Comparison of ENCODE assay signal across 11 cellular contexts in the genomic region with DNA sequence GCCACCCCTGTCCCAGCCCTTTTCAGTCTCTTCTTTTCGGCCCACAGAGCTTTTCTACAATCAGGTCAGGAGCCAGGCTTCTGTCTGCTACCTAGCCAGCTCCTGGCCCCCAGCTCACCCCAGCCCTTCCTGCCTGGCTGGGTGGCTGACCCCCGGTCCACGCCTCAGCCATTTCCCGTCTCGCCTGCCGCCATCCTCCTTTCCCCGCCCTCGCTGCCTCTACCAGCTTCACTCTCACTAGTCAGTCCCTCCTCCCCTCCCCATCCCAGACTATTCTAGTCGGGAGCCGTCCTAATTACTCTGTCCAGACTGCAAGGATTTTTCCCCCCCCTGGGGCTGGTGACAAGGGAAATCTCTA. TPM values are rescaled to one million over a fixed set of nuclear protein-coding genes. Genes with fewer than 3 reads are reported as not detected.
DNase-seq lines count a peak whose midpoint lies in the region; ATAC-seq and TF ChIP-seq lines count a peak whose summit lies in the region.
"Had no signal": no experiment of that assay in that cellular context is flagged by ENCODE, and none has a peak within 500 bp of the region (broad histone marks: within the 10 kb centered on the region; RNA-seq: fewer than 3 reads in every experiment).

No MANE protein-coding gene starts in this region.

- no peak for TF ChIP-seq EP300 in upper lobe of left lung (IDR thresholded peaks at IDR 0.05)

- H3K27ac ChIP-seq in heart left ventricle = peak overlapping the region in 4 of 12 donors; percentile 10 to 56 (median 20)
- no peak overlapping the region for H3K27ac ChIP-seq in mesenchymal stem cell (ENCODE audit: low read length, poor library complexity, severe bottlenecking)
- peak overlapping the region in 1 of 4 donors; percentile 1 for H3K27ac ChIP-seq in upper lobe of left lung

- H4K91ac ChIP-seq in mesenchymal stem cell (ENCODE audit: low read length) = no peak overlapping the region

- 7 to 15% (median 11%) methylated on average over 10 of the region's 10 CpGs for WGBS in heart left ventricle, 4 donors
- 16% methylated on average over 10 of the region's 10 CpGs for WGBS in mesenchymal stem cell
- 2 to 12% methylated on average over 10 of the region's 10 CpGs for WGBS in upper lobe of left lung, 2 donors

- TF ChIP-seq POLR2A in heart left ventricle (IDR thresholded peaks at IDR 0.05) (no peak), upper lobe of left lung (IDR thresholded peaks at IDR 0.05) (no peak)

- no peaks in the 10 kb centered on the region for H3K9me3 ChIP-seq in heart left ventricle
- H3K9me3 ChIP-seq in mesenchymal stem cell (ENCODE audit: control insufficient read depth, low read length) = no peaks in the 10 kb centered on the region
- H3K9me3 ChIP-seq in upper lobe of left lung = no peaks in the 10 kb centered on the region

- no peak overlapping the region for H2AFZ ChIP-seq in mesenchymal stem cell (ENCODE audit: low read depth, low read length)

- H3K27me3 ChIP-seq in heart left ventricle = peaks cover 0 to 62% (median 35%) of the 10 kb centered on the region in 9 donors
- H3K27me3 ChIP-seq in mesenchymal stem cell (ENCODE audit: control insufficient read depth in 1 of 2, insufficient read depth in 1 of 2, low read length in 2 of 2) = peaks cover 66 to 70% of the 10 kb centered on the region in 2 experiments
- H3K27me3 ChIP-seq in upper lobe of left lung = peaks cover 0 to 53% (median 27%) of the 10 kb centered on the region in 4 donors

- intact Hi-C loops in heart left ventricle (cut with DNase I) = loop anchor here in 1 of 10 donors (2.0 kb wide), 1 partner anchor 35 kb away; no protein-coding TSS in a partner anchor
- intact Hi-C loops in Right ventricle myocardium inferior (cut with DNase I) = no loop called here

- TF ChIP-seq CTCF in heart left ventricle (IDR thresholded peaks at IDR 0.05) (no peak), upper lobe of left lung (IDR thresholded peaks at IDR 0.05) (no peak)

- H4K8ac ChIP-seq in mesenchymal stem cell (ENCODE audit: low read length) = no peak overlapping the region

- no peak overlapping the region for H3K4ac ChIP-seq in mesenchymal stem cell (ENCODE audit: low read depth in 1 of 2, low read length in 2 of 2)

- no peak overlapping the region for H2BK120ac ChIP-seq in mesenchymal stem cell (ENCODE audit: low read depth, low read length)

- no peak overlapping the region for H2BK15ac ChIP-seq in mesenchymal stem cell (ENCODE audit: low read depth, poor library complexity, severe bottlenecking)

- no peak overlapping the region for H3K18ac ChIP-seq in mesenchymal stem cell (ENCODE audit: low read depth in 1 of 2, low read length in 2 of 2)

- H2AK5ac ChIP-seq in mesenchymal stem cell (ENCODE audit: low read length, severe bottlenecking) = no peak overlapping the region

- H3K36me3 ChIP-seq in heart left ventricle (peaks cover 0 to 32% (median 26%) of the 10 kb centered on the region in 9 donors), mesenchymal stem cell (ENCODE audit: control insufficient read depth in 1 of 2, insufficient read depth in 2 of 2, low read depth in 1 of 2, low read length in 2 of 2) (peaks cover 17 to 24% of the 10 kb centered on the region in 2 experiments), upper lobe of left lung (peaks cover 0 to 22% (median 13%) of the 10 kb centered on the region in 4 donors)

- no peak overlapping the region for H3K9ac ChIP-seq in mesenchymal stem cell (ENCODE audit: low read length)

- no peak overlapping the region for H3K14ac ChIP-seq in mesenchymal stem cell (ENCODE audit: low read length in 2 of 2)

- H2BK12ac ChIP-seq in mesenchymal stem cell (ENCODE audit: low read length in 2 of 2) = no peak overlapping the region

- ATAC-seq in heart left ventricle (peak in 3 of 4 donors; percentile 5 to 54 (median 13)), Right ventricle myocardium inferior (no peak), upper lobe of left lung (ENCODE audit: low FRiP score in 2 of 2) (no peak), HG02763 (IDR thresholded peaks at IDR 0.05; ENCODE audit: unreplicated experiment) (no peak), GM21576 (IDR thresholded peaks at IDR 0.05; ENCODE audit: unreplicated experiment) (no peak)

- peak in 4 of 5 donors; percentile 47 to 58 (median 52) for DNase-seq in heart left ventricle
- no peak for DNase-seq in Right ventricle myocardium inferior (ENCODE audit: missing footprints)
- peak; percentile 42 for DNase-seq in dermis blood vessel endothelial cell
- no peak for DNase-seq in mesenchymal stem cell
- DNase-seq in upper lobe of left lung = no peak
- no peak for DNase-seq in NCI-H128 (lab: John Stamatoyannopoulos, UW; ENCODE audit: unreplicated experiment)
- DNase-seq: mammary epithelial cell, NCI-H345 had no signal

- H3K4me1 ChIP-seq in heart left ventricle (peaks cover 10 to 65% (median 50%) of the 10 kb centered on the region in 12 donors), mesenchymal stem cell (ENCODE audit: control insufficient read depth, insufficient read depth, low read depth, low read length) (peaks cover 33% of the 10 kb centered on the region), upper lobe of left lung (peaks cover 57 to 64% (median 61%) of the 10 kb centered on the region in 4 donors)

- peak overlapping the region; percentile 60 for H3K4me2 ChIP-seq in mesenchymal stem cell (ENCODE audit: low read length, poor library complexity, severe bottlenecking)

- H2BK5ac ChIP-seq in mesenchymal stem cell (ENCODE audit: low read depth, low read length, poor library complexity, severe bottlenecking) = no peak overlapping the region

- H3K79me1 ChIP-seq in mesenchymal stem cell (replicated peaks; ENCODE audit: low read length, poor library complexity, severe bottlenecking) = no peaks in the 10 kb centered on the region

- peak overlapping the region in 1 of 2 experiments; percentile 32 for H3K23ac ChIP-seq in mesenchymal stem cell (ENCODE audit: low read length in 2 of 2)

- H3K4me3 ChIP-seq in heart left ventricle (peak overlapping the region in 11 of 12 donors; percentile 2 to 52 (median 39)), mesenchymal stem cell (ENCODE audit: insufficient read depth in 1 of 2, low read depth in 1 of 2, low read length in 2 of 2) (peak overlapping the region; percentile 16 to 53), upper lobe of left lung (peak overlapping the region in 3 of 4 donors; percentile 31 to 46 (median 36))

RNA-seq across cellular contexts. Expression of gene DHH, which starts 0.9 kb away (rescaled TPM):
- total RNA-seq in heart left ventricle (1 to 10 TPM in 1 of 9 donors, under 1 TPM in 8; 0.34 to 1.5 (median 0.76) TPM), Right ventricle myocardium inferior (0.87 TPM), dermis blood vessel endothelial cell (1.2 and 3.7 TPM in 2 replicates), upper lobe of left lung (1 to 10 TPM in 2 of 6 donors, under 1 TPM in 3, not detected in 1; 0.39 to 3.1 (median 0.76) TPM)
- 1 to 10 TPM in 1 of 2 donors, under 1 TPM in 1; 0.38 to 1.0 TPM for polyA plus RNA-seq in heart left ventricle
- 0.03 TPM for polyA plus RNA-seq in mesenchymal stem cell (2013, experiment 1 of 2)
- not detected for polyA plus RNA-seq in mesenchymal stem cell (2013, experiment 2 of 2)
- polyA plus RNA-seq: mammary epithelial cell had no signal

RNA-seq across cellular contexts. Expression of gene LMBR1L, which starts 16.9 kb away (rescaled TPM):
- total RNA-seq in heart left ventricle (10 to 100 TPM; 10.4 to 43.5 (median 27.9) TPM), Right ventricle myocardium inferior (26.3 TPM), dermis blood vessel endothelial cell (101 and 122 TPM in 2 replicates), upper lobe of left lung (100 to 1,000 TPM in 1 of 6 donors, 10 to 100 TPM in 5; 20.4 to 108 (median 57.7) TPM)
- polyA plus RNA-seq in heart left ventricle = 10 to 100 TPM; 17.2 to 23.7 TPM
- polyA plus RNA-seq in mesenchymal stem cell (2013, experiment 1 of 2) = 33.9 TPM
- 30.6 TPM for polyA plus RNA-seq in mesenchymal stem cell (2013, experiment 2 of 2)

RNA-seq across cellular contexts. Expression of gene RHEBL1, which starts 23.9 kb away (rescaled TPM):
- total RNA-seq in heart left ventricle (1 to 10 TPM in 2 of 9 donors, under 1 TPM in 2, not detected in 5; 0.19 to 2.0 (median 0.72) TPM), Right ventricle myocardium inferior (0.41 TPM), dermis blood vessel endothelial cell (1.2 and 2.0 TPM in 2 replicates), upper lobe of left lung (1 to 10 TPM in 2 of 6 donors, under 1 TPM in 2, not detected in 2; 0.97 to 1.4 (median 1.2) TPM)
- under 1 TPM; 0.37 to 0.50 TPM for polyA plus RNA-seq in heart left ventricle
- 0.83 TPM for polyA plus RNA-seq in mesenchymal stem cell (2013, experiment 1 of 2)
- polyA plus RNA-seq in mesenchymal stem cell (2013, experiment 2 of 2) = 0.86 TPM
- total RNA-seq: urinary bladder had no signal

RNA-seq across cellular contexts. Expression of gene KMT2D, which starts 33.1 kb away (rescaled TPM):
- total RNA-seq in heart left ventricle (10 to 100 TPM; 32.5 to 82.7 (median 55.6) TPM), Right ventricle myocardium inferior (33.5 TPM), dermis blood vessel endothelial cell (41.2 and 99.0 TPM in 2 replicates), upper lobe of left lung (100 to 1,000 TPM in 5 of 6 donors, 10 to 100 TPM in 1; 91.5 to 250 (median 112) TPM)
- polyA plus RNA-seq in heart left ventricle = 10 to 100 TPM; 38.1 to 47.4 TPM
- 14.1 TPM for polyA plus RNA-seq in mesenchymal stem cell (2013, experiment 1 of 2)
- polyA plus RNA-seq in mesenchymal stem cell (2013, experiment 2 of 2) = 11.6 TPM

RNA-seq across cellular contexts. Expression of gene TUBA1B, which starts 37.5 kb away (rescaled TPM):
- total RNA-seq in heart left ventricle (100 to 1,000 TPM; 242 to 966 (median 464) TPM), Right ventricle myocardium inferior (510 TPM), dermis blood vessel endothelial cell (1,075 and 1,939 TPM in 2 replicates), upper lobe of left lung (100 to 1,000 TPM in 5 of 6 donors, 10 to 100 TPM in 1; 87.0 to 764 (median 397) TPM)
- 1,000 to 10,000 TPM in 1 of 2 donors, 100 to 1,000 TPM in 1; 189 to 1,651 TPM for polyA plus RNA-seq in heart left ventricle
- polyA plus RNA-seq in mesenchymal stem cell (2013, experiment 1 of 2) = 901 TPM
- polyA plus RNA-seq in mesenchymal stem cell (2013, experiment 2 of 2) = 900 TPM

Comparison
In these comparisons a context has a peak if more than half of its experiments do, and no peak if none do; other contexts are left out.
1. ATAC-seq: peak in heart left ventricle (3 of 4); none in Right ventricle myocardium inferior (single experiment), upper lobe of left lung (0 of 2), HG02763 (single experiment) and GM21576 (single experiment).
2. DNase-seq: peak in heart left ventricle (4 of 5) and dermis blood vessel endothelial cell (single experiment); none in Right ventricle myocardium inferior (single experiment), mesenchymal stem cell (single experiment), upper lobe of left lung (0 of 2) and NCI-H128 (single experiment).
3. Peak in every context shown above with its lines, with median percentiles within 50 percentile points of each other: H3K4me3 ChIP-seq.